ENCODE assay signal across 1 cellular context in genomic region chr1:153292740-153293479, GRCh38.
TF ChIP-seq lines count a peak whose summit lies in the region.

No MANE protein-coding gene starts in this region.

TF ChIP-seq in GM23338, 12 proteins besides CTCF, POLR2A, EP300 and RAD21 (continued from another document):
- no peak for TF ChIP-seq ZNF462 (CRISPR knock-in tag; IDR thresholded peaks at IDR 0.05)
- TF ChIP-seq EZH2phosphoT487 (IDR thresholded peaks at IDR 0.05; ENCODE audit: unreplicated experiment), result no peak
- no peak for TF ChIP-seq REST (IDR thresholded peaks at IDR 0.05; ENCODE audit: unreplicated experiment)
- no peak for TF ChIP-seq NANOG (IDR thresholded peaks at IDR 0.05; ENCODE audit: borderline replicate concordance)
- TF ChIP-seq ZNF331 (CRISPR knock-in tag; IDR thresholded peaks at IDR 0.05; ENCODE audit: low read depth), result no peak
- TF ChIP-seq EZH2 (IDR thresholded peaks at IDR 0.05; ENCODE audit: low read depth, unreplicated experiment), result no peak
- no peak for TF ChIP-seq ETS1 (IDR thresholded peaks at IDR 0.05)
